ENCODE assay signal across 14 cellular contexts in genomic region chr9:36144322-36145206, GRCh38. TPM values are rescaled to one million over a fixed set of nuclear protein-coding genes. Genes with fewer than 3 reads are reported as not detected.
DNase-seq lines count a peak whose midpoint lies in the region; ATAC-seq and TF ChIP-seq lines count a peak whose summit lies in the region.
"Had no signal": no experiment of that assay in that cellular context is flagged by ENCODE, and none has a peak within 500 bp of the region (broad histone marks: within the 10 kb centered on the region; RNA-seq: fewer than 3 reads in every experiment).

No MANE protein-coding gene starts in this region.

- POLR2A ChIA-PET in HEK293 (lab: Yijun Ruan, JAX): interaction anchor here (1.0 to 1.5 kb wide), 3 partner anchors 8 to 46 kb away, joined by 4 to 7 read pairs (median 4); partner anchors contain the start of genes CLTA and GLIPR2

- CTCF ChIA-PET in HEK293 (lab: Yijun Ruan, JAX): interaction anchor here (0.7 to 2.4 kb wide), 3 partner anchors 19 to 1143 kb away, joined by 4 to 9 read pairs (median 5); no protein-coding TSS in a partner anchor
- CTCF ChIA-PET in activated naive CD4-positive, alpha-beta T cell treated with anti-CD3 and anti-CD28 coated beads, Interleukin-2, amount 10 ng/mL, durations not matched to agents 7 days and 5 days (lab: Charles Lee): interaction anchor here (1.0 to 2.8 kb wide), 4 partner anchors 22 to 46 kb away, joined by 3 to 16 read pairs (median 6); partner anchors contain the start of gene CLTA

- peak; percentile 62 to 75 for ATAC-seq in CD4-positive, CD25-positive, alpha-beta regulatory T cell (ENCODE audit: low read depth in 2 of 2)
- no peak for ATAC-seq in HG03135 (IDR thresholded peaks at IDR 0.05; ENCODE audit: unreplicated experiment)
- ATAC-seq: HCT116, Panc1, right cardiac atrium had no signal

- no peaks in the 10 kb centered on the region for H3K27me3 ChIP-seq in CD4-positive, CD25-positive, alpha-beta regulatory T cell (ENCODE audit: control insufficient read depth, insufficient read depth, low read length)
- no peaks in the 10 kb centered on the region for H3K27me3 ChIP-seq in endodermal cell (ENCODE audit: control insufficient read depth, insufficient read depth, low read length, poor library complexity, severe bottlenecking)

- DNase-seq in CD4-positive, CD25-positive, alpha-beta regulatory T cell: peak in 2 of 3 donors; percentile 45 to 87
- peak; percentile 62 for DNase-seq in activated naive CD4-positive, alpha-beta T cell treated with anti-CD3 and anti-CD28 coated beads, Interleukin-2, amount 10 ng/mL, durations not matched to agents 7 days and 5 days
- no peak for DNase-seq in germinal center (ENCODE audit: low spot score)
- DNase-seq in NCI-H1417 treated with DMSO at 0.1 percent for 48 hours (lab: John Stamatoyannopoulos, UW): no peak
- DNase-seq in endodermal cell: no peak
- DNase-seq: DMS79, NCI-H1436, WERI-Rb-1 had no signal

- peak overlapping the region; percentile 87 for H3K27ac ChIP-seq in CD4-positive, CD25-positive, alpha-beta regulatory T cell (ENCODE audit: insufficient read depth, low read length, poor library complexity, severe bottlenecking)
- H3K27ac ChIP-seq in HEK293 (ENCODE audit: extremely low read depth, low read depth, low read length) (no peak overlapping the region), endodermal cell (ENCODE audit: low read depth, low read length) (no peak overlapping the region)
- H3K27ac ChIP-seq: WERI-Rb-1 had no signal

- peaks cover 0 to 13% (median 5%) of the 10 kb centered on the region in 7 donors for H3K9me3 Mint-ChIP-seq in CD4-positive, CD25-positive, alpha-beta regulatory T cell
- peaks cover 19% of the 10 kb centered on the region for H3K9me3 Mint-ChIP-seq in activated naive CD4-positive, alpha-beta T cell treated with anti-CD3 and anti-CD28 coated beads, Interleukin-2, amount 10 ng/mL, durations not matched to agents 7 days and 5 days
- H3K9me3 Mint-ChIP-seq in nephron (peaks cover 8% of the 10 kb centered on the region), endodermal cell (peaks cover 12% of the 10 kb centered on the region)

- TF ChIP-seq CTCF in HEK293 (tag by site-specific recombination; IDR thresholded peaks at IDR 0.05) (no peak), nephron (IDR thresholded peaks at IDR 0.05; ENCODE audit: unreplicated experiment in 3 of 3) (no peak), endodermal cell (conservative IDR thresholded peaks at IDR 0.05) (no peak)

- H3K9ac ChIP-seq in endodermal cell (ENCODE audit: extremely low read depth, low read length, poor library complexity, severe bottlenecking): no peak overlapping the region

- H3K36me3 Mint-ChIP-seq in CD4-positive, CD25-positive, alpha-beta regulatory T cell: peaks cover 39% of the 10 kb centered on the region
- peaks cover 56% of the 10 kb centered on the region for H3K36me3 Mint-ChIP-seq in activated naive CD4-positive, alpha-beta T cell treated with anti-CD3 and anti-CD28 coated beads, Interleukin-2, amount 10 ng/mL, durations not matched to agents 7 days and 5 days
- H3K36me3 Mint-ChIP-seq in nephron (ENCODE audit: low read depth) (peaks cover 33% of the 10 kb centered on the region), endodermal cell (ENCODE audit: low read depth) (peaks cover 40% of the 10 kb centered on the region)

- no peaks in the 10 kb centered on the region for H3K27me3 Mint-ChIP-seq in CD4-positive, CD25-positive, alpha-beta regulatory T cell
- no peaks in the 10 kb centered on the region for H3K27me3 Mint-ChIP-seq in activated naive CD4-positive, alpha-beta T cell treated with anti-CD3 and anti-CD28 coated beads, Interleukin-2, amount 10 ng/mL, durations not matched to agents 7 days and 5 days
- H3K27me3 Mint-ChIP-seq in nephron (ENCODE audit: low read depth): peaks cover 9% of the 10 kb centered on the region
- H3K27me3 Mint-ChIP-seq in endodermal cell (ENCODE audit: insufficient read depth): peaks cover 8% of the 10 kb centered on the region

- peaks cover 5 to 6% of the 10 kb centered on the region in 2 experiments for H3K9me3 ChIP-seq in CD4-positive, CD25-positive, alpha-beta regulatory T cell (ENCODE audit: control insufficient read depth in 2 of 2, low read length in 2 of 2)
- H3K9me3 ChIP-seq in HEK293 (ENCODE audit: control insufficient read depth, insufficient read depth, low read depth, low read length): no peaks in the 10 kb centered on the region
- peaks cover 18% of the 10 kb centered on the region for H3K9me3 ChIP-seq in endodermal cell (ENCODE audit: control insufficient read depth, low read length)

- H3K36me3 ChIP-seq in CD4-positive, CD25-positive, alpha-beta regulatory T cell (ENCODE audit: control insufficient read depth, insufficient read depth, low read length): peaks cover 9% of the 10 kb centered on the region
- H3K36me3 ChIP-seq in HEK293 (ENCODE audit: control insufficient read depth in 2 of 2, insufficient read depth in 1 of 2, low read length in 2 of 2) (no peaks in the 10 kb centered on the region), endodermal cell (ENCODE audit: control insufficient read depth, insufficient read depth, low read length) (peaks cover 55% of the 10 kb centered on the region)
- H3K36me3 ChIP-seq: WERI-Rb-1 had no signal

- peak overlapping the region; percentile 95 to 98 (median 98) for H3K4me3 Mint-ChIP-seq in CD4-positive, CD25-positive, alpha-beta regulatory T cell
- peak overlapping the region; percentile 86 for H3K4me3 Mint-ChIP-seq in activated naive CD4-positive, alpha-beta T cell treated with anti-CD3 and anti-CD28 coated beads, Interleukin-2, amount 10 ng/mL, durations not matched to agents 7 days and 5 days
- H3K4me3 Mint-ChIP-seq in nephron (no peak overlapping the region), endodermal cell (no peak overlapping the region)

- H3K27ac Mint-ChIP-seq in CD4-positive, CD25-positive, alpha-beta regulatory T cell: peak overlapping the region; percentile 99 to 100 (median 99)
- H3K27ac Mint-ChIP-seq in activated naive CD4-positive, alpha-beta T cell treated with anti-CD3 and anti-CD28 coated beads, Interleukin-2, amount 10 ng/mL, durations not matched to agents 7 days and 5 days: peak overlapping the region; percentile 95
- H3K27ac Mint-ChIP-seq in nephron (peak overlapping the region in 2 of 3 experiments; percentile 43 to 53), endodermal cell (no peak overlapping the region)

- peaks cover 16 to 96% (median 80%) of the 10 kb centered on the region in 4 donors for H3K4me1 Mint-ChIP-seq in CD4-positive, CD25-positive, alpha-beta regulatory T cell
- H3K4me1 Mint-ChIP-seq in activated naive CD4-positive, alpha-beta T cell treated with anti-CD3 and anti-CD28 coated beads, Interleukin-2, amount 10 ng/mL, durations not matched to agents 7 days and 5 days: peaks cover 95% of the 10 kb centered on the region
- peaks cover 71% of the 10 kb centered on the region for H3K4me1 Mint-ChIP-seq in nephron
- peaks cover 11% of the 10 kb centered on the region for H3K4me1 Mint-ChIP-seq in endodermal cell

- peak overlapping the region; percentile 94 for H3K4me3 ChIP-seq in CD4-positive, CD25-positive, alpha-beta regulatory T cell (ENCODE audit: low read depth, low read length)
- H3K4me3 ChIP-seq in HEK293 (ENCODE audit: low read depth, low read length) (no peak overlapping the region), endodermal cell (ENCODE audit: low read length) (no peak overlapping the region)

- WGBS in endodermal cell (ENCODE audit: insufficient coverage in 1 of 2, insufficient read length in 1 of 2), 2 experiments: 91 to 95% methylated on average over 4 to 12 of the region's 12 CpGs

- peaks cover 92% of the 10 kb centered on the region for H3K4me1 ChIP-seq in CD4-positive, CD25-positive, alpha-beta regulatory T cell (ENCODE audit: control insufficient read depth, insufficient read depth, low read length, poor library complexity, severe bottlenecking)
- H3K4me1 ChIP-seq in HEK293 (ENCODE audit: control insufficient read depth, insufficient read depth, low read length) (peaks cover 3% of the 10 kb centered on the region; the same call in 1 of the 2 replicates), endodermal cell (ENCODE audit: control insufficient read depth, insufficient read depth, low read length) (no peaks in the 10 kb centered on the region)

TF ChIP-seq in HEK293, 187 proteins besides CTCF, POLR2A, EP300 and RAD21:
- TF ChIP-seq PRDM1 (tag by site-specific recombination; IDR thresholded peaks at IDR 0.05) (0 out of 2 replicates have a peak, but pooled peaks have one; percentile 22), ZNF10 (tag by site-specific recombination; IDR thresholded peaks at IDR 0.05) (no peak), ZNF600 (tag by site-specific recombination; IDR thresholded peaks at IDR 0.05) (no peak)

RNA-seq across cellular contexts. Expression of gene GLIPR2, which starts 8.0 kb away (rescaled TPM):
- 55.7 TPM for total RNA-seq in CD4-positive, CD25-positive, alpha-beta regulatory T cell
- polyA plus RNA-seq in CD4-positive, CD25-positive, alpha-beta regulatory T cell: 100 to 1,000 TPM; 106 to 175 (median 139) TPM
- total RNA-seq in endodermal cell: 10 to 100 TPM; 38.6 to 54.2 TPM
- 26.4 TPM for polyA plus RNA-seq in endodermal cell (2013, experiment 1 of 2)
- polyA plus RNA-seq in endodermal cell (2013, experiment 2 of 2): 34.6 TPM

RNA-seq across cellular contexts. Expression of gene CCIN, which starts 24.6 kb away (rescaled TPM):
- 1.4 TPM for total RNA-seq in CD4-positive, CD25-positive, alpha-beta regulatory T cell
- under 1 TPM in 1 of 4 donors, not detected in 3; 0.38 TPM for polyA plus RNA-seq in CD4-positive, CD25-positive, alpha-beta regulatory T cell
- under 1 TPM; 0.18 to 0.35 TPM for total RNA-seq in endodermal cell
- polyA plus RNA-seq in endodermal cell (2013, experiment 1 of 2): not detected
- polyA plus RNA-seq in endodermal cell (2013, experiment 2 of 2): not detected

RNA-seq across cellular contexts. Expression of gene CLTA, which starts 46.2 kb away (rescaled TPM):
- 46.7 TPM for total RNA-seq in CD4-positive, CD25-positive, alpha-beta regulatory T cell
- polyA plus RNA-seq in CD4-positive, CD25-positive, alpha-beta regulatory T cell: 100 to 1,000 TPM; 152 to 175 (median 168) TPM
- total RNA-seq in endodermal cell: 100 to 1,000 TPM; 221 to 240 TPM
- polyA plus RNA-seq in endodermal cell (2013, experiment 1 of 2): 227 TPM
- 229 TPM for polyA plus RNA-seq in endodermal cell (2013, experiment 2 of 2)

Comparison
In these comparisons a context has a peak if more than half of its experiments do, and no peak if none do; other contexts are left out.
1. DNase-seq: peak in CD4-positive, CD25-positive, alpha-beta regulatory T cell (2 of 3) and activated naive CD4-positive, alpha-beta T cell treated with anti-CD3 and anti-CD28 coated beads, Interleukin-2, amount 10 ng/mL, durations not matched to agents 7 days and 5 days (single experiment); none in germinal center (single experiment), NCI-H1417 treated with DMSO at 0.1 percent for 48 hours (single experiment) and endodermal cell (single experiment).
2. H3K4me3 Mint-ChIP-seq: peak in CD4-positive, CD25-positive, alpha-beta regulatory T cell (4 of 4) and activated naive CD4-positive, alpha-beta T cell treated with anti-CD3 and anti-CD28 coated beads, Interleukin-2, amount 10 ng/mL, durations not matched to agents 7 days and 5 days (single experiment); none in nephron (0 of 3) and endodermal cell (single experiment).